1 cellular context compared by ENCODE assay signal in genomic region chr6:166052837-166053236, GRCh38.
TF ChIP-seq lines count a peak whose summit lies in the region.

No MANE protein-coding gene starts in this region.

TF ChIP-seq in K562, 482 proteins besides CTCF, POLR2A, EP300 and RAD21 (continued from another document):
- TF ChIP-seq, protein P1, sequence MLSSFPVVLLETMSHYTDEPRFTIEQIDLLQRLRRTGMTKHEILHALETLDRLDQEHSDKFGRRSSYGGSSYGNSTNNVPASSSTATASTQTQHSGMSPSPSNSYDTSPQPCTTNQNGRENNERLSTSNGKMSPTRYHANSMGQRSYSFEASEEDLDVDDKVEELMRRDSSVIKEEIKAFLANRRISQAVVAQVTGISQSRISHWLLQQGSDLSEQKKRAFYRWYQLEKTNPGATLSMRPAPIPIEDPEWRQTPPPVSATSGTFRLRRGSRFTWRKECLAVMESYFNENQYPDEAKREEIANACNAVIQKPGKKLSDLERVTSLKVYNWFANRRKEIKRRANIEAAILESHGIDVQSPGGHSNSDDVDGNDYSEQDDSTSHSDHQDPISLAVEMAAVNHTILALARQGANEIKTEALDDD (IDR thresholded peaks at IDR 0.05): no peak
- no peak for TF ChIP-seq ZZZ3 (IDR thresholded peaks at IDR 0.05)
- peak in 1 of 2 experiments; percentile 92; a peak in 2 of 3 replicates for TF ChIP-seq CBX3 (IDR thresholded peaks at IDR 0.05; ENCODE audit: borderline replicate concordance in 1 of 2, low read length in 2 of 2)
